Comparison of ENCODE assay signal across 8 cellular contexts in genomic region chr11:67482736-67483497, GRCh38. TPM values are rescaled to one million over a fixed set of nuclear protein-coding genes. Genes with fewer than 3 reads are reported as not detected.
DNase-seq lines count a peak whose midpoint lies in the region; ATAC-seq and TF ChIP-seq lines count a peak whose summit lies in the region.

AIP (plus strand) TSS chr11:67483026; CDS start chr11:67483159, 133 bp downstream.

- H3K4me3 Mint-ChIP-seq in activated T-cell treated with anti-CD3 and anti-CD28 coated beads, Interleukin-2, amount 50 U/mL, for 4 hours: peak within 1 kb of the TSS; percentile 98

- CTCF ChIA-PET in Panc1 (lab: Charles Lee): no interaction called here

- H3K36me3 ChIP-seq in Panc1 (ENCODE audit: control insufficient read depth, insufficient read depth, low read length) (no peaks in the 10 kb centered on the region), esophagus (ENCODE audit: control insufficient read depth in 2 of 2, insufficient read depth in 2 of 2, low read length in 1 of 2) (no peaks in the 10 kb centered on the region), muscle layer of colon (ENCODE audit: insufficient read depth, low read length) (peaks cover 5% of the 10 kb centered on the region)

- BruUV-seq in Panc1 (replicated peaks; lab: Mats Ljungman, UMichigan): TSS peak; percentile 91

- in situ Hi-C loops in Panc1 (cut with HindIII; ENCODE audit: low pct_unique_long_range_greater_than_20kb, low sequenced_read_pairs): no loop called here

- intact Hi-C loops in Panc1 (cut with micrococcal nuclease; ENCODE audit: unreplicated experiment): no loop called here

- no peak within 1 kb of the TSS for H3K9ac ChIP-seq in muscle layer of colon (ENCODE audit: low read length)

- no peaks in the 10 kb centered on the region for H3K9me3 ChIP-seq in Panc1 (ENCODE audit: control insufficient read depth, insufficient read depth, low read depth, low read length)
- H3K9me3 ChIP-seq in esophagus (ENCODE audit: control insufficient read depth in 2 of 2, insufficient read depth in 1 of 2, low read depth in 1 of 2, low read length in 1 of 2): no peaks in the 10 kb centered on the region
- H3K9me3 ChIP-seq in muscle layer of colon (ENCODE audit: low read length): no peaks in the 10 kb centered on the region

- POLR2A ChIA-PET in Panc1 (lab: Charles Lee): interaction anchor here (0.6 to 0.7 kb wide), 2 partner anchors 15 to 69 kb away, joined by 3 read pairs; no protein-coding TSS in a partner anchor

- DNase-seq in DMS79 (lab: John Stamatoyannopoulos, UW): peak; percentile 95
- peak; percentile 99 for DNase-seq in KG1 (lab: John Stamatoyannopoulos, UW)
- peak; percentile 97 for DNase-seq in Panc1 (ENCODE audit: low read depth, low spot score)
- peak; percentile 94 for DNase-seq in activated T-cell treated with anti-CD3 and anti-CD28 coated beads, Interleukin-2, amount 50 U/mL, for 4 hours
- DNase-seq in stimulated activated CD8-positive, alpha-beta memory T cell treated with anti-CD3 and anti-CD28 coated beads, Interleukin-7, amount 100 ng/mL, for 24 hours (ENCODE audit: low read depth): peak; percentile 93

- H3K4me1 ChIP-seq in Panc1 (ENCODE audit: control insufficient read depth, insufficient read depth, low read length): peaks cover 15% of the 10 kb centered on the region; the same call in 1 of the 2 replicates
- H3K4me1 ChIP-seq in esophagus (ENCODE audit: control insufficient read depth in 2 of 2, insufficient read depth in 2 of 2, low read length in 1 of 2): peaks cover 4 to 19% of the 10 kb centered on the region in 2 donors
- H3K4me1 ChIP-seq in muscle layer of colon (ENCODE audit: insufficient read depth, low read length): peaks cover 21% of the 10 kb centered on the region

- no peak for TF ChIP-seq CTCF in Panc1 (IDR thresholded peaks at IDR 0.05)

- H3K36me3 Mint-ChIP-seq in activated T-cell treated with anti-CD3 and anti-CD28 coated beads, Interleukin-2, amount 50 U/mL, for 4 hours (ENCODE audit: insufficient read depth): peaks cover 14% of the 10 kb centered on the region

- H3K4me3 ChIP-seq in Panc1 (ENCODE audit: low read depth in 2 of 2, low read length in 2 of 2) (peak within 1 kb of the TSS; percentile 66 to 89), esophagus (ENCODE audit: low read depth in 1 of 2, low read length in 2 of 2) (peak within 1 kb of the TSS; percentile 58 to 66), muscle layer of colon (ENCODE audit: low read depth in 1 of 2, low read length in 2 of 2) (peak within 1 kb of the TSS; percentile 30 to 71)

- H3K4me1 Mint-ChIP-seq in activated T-cell treated with anti-CD3 and anti-CD28 coated beads, Interleukin-2, amount 50 U/mL, for 4 hours (ENCODE audit: low read depth): peaks cover 52% of the 10 kb centered on the region

- no peaks in the 10 kb centered on the region for H3K27me3 Mint-ChIP-seq in activated T-cell treated with anti-CD3 and anti-CD28 coated beads, Interleukin-2, amount 50 U/mL, for 4 hours (ENCODE audit: low read depth)

- peak; percentile 54 for ATAC-seq in GM21723 (IDR thresholded peaks at IDR 0.05; ENCODE audit: unreplicated experiment)
- peak; percentile 99 for ATAC-seq in Panc1
- peak; percentile 79 to 87 for ATAC-seq in activated T-cell treated with anti-CD3 and anti-CD28 coated beads, Interleukin-2, amount 50 U/mL, for 4 hours

- no peaks in the 10 kb centered on the region for H3K9me3 Mint-ChIP-seq in activated T-cell treated with anti-CD3 and anti-CD28 coated beads, Interleukin-2, amount 50 U/mL, for 4 hours

- WGBS in esophagus, 2 donors: 2% methylated on average over 53 of the region's 53 CpGs

- H3K27me3 ChIP-seq in Panc1 (ENCODE audit: control insufficient read depth, insufficient read depth, low read length) (no peaks in the 10 kb centered on the region), esophagus (ENCODE audit: control insufficient read depth in 1 of 2, insufficient read depth in 2 of 2, low read length in 2 of 2) (no peaks in the 10 kb centered on the region), muscle layer of colon (ENCODE audit: control insufficient read depth in 1 of 2, insufficient read depth in 2 of 2, low read length in 2 of 2) (no peaks in the 10 kb centered on the region)

- H3K27ac ChIP-seq in Panc1 (ENCODE audit: low read length) (peak within 1 kb of the TSS; percentile 91), esophagus (ENCODE audit: low read depth in 2 of 2, low read length in 1 of 2) (peak within 1 kb of the TSS; percentile 76 to 95), muscle layer of colon (ENCODE audit: low read depth, low read length) (peak within 1 kb of the TSS; percentile 71)

RNA-seq across cellular contexts. Expression of gene AIP, which starts in this region (rescaled TPM):
- total RNA-seq in Panc1 (2021; ENCODE audit: unreplicated experiment): 87.8 TPM
- polyA plus RNA-seq in Panc1 (2012; ENCODE audit: insufficient read length): 178 TPM
- 100 to 1,000 TPM; 156 to 183 (median 166) TPM for total RNA-seq in activated T-cell treated with anti-CD3 and anti-CD28 coated beads, Interleukin-2, amount 50 U/mL, for 4 hours
- polyA plus RNA-seq in esophagus: 10 to 100 TPM; 34.1 to 41.5 TPM

Comparison
In these comparisons a context has a peak if more than half of its experiments do, and no peak if none do; other contexts are left out.
1. Peak in every context shown above with its lines: DNase-seq, ATAC-seq, H3K4me3 ChIP-seq and H3K27ac ChIP-seq.